Comparison of ENCODE assay signal across 9 cellular contexts in the genomic region with DNA sequence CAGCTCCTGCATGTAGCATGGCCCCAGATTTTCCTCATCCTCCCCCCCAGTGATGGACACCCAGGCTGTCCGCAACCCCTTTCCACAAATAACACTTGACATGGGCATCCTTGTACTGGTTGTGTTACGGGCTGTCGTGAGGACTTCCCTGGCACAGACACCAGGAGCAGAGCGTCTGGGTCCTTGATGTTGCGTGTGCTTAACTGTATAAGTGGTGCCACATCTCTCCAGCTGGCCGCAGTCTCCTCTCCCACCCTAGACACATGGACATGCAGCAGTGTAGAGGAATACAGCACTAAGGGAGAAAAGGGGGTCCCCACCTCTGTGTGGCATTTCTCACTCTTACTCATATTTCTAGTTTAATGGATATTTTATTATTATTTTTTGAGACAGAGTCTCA. TPM values are rescaled to one million over a fixed set of nuclear protein-coding genes. Genes with fewer than 3 reads are reported as not detected.
"Had no signal": no experiment of that assay in that cellular context is flagged by ENCODE, and none has a peak within 500 bp of the region (broad histone marks: within the 10 kb centered on the region; RNA-seq: fewer than 3 reads in every experiment).

No MANE protein-coding gene starts in this region.

- H3K9ac ChIP-seq: GM23248 had no signal

- H3K4me1 ChIP-seq: HAP-1 had no signal

- ATAC-seq: HCT116, K562 had no signal

- H3K4me3 ChIP-seq: GM23248, HAP-1, K562 had no signal

- H3K27ac ChIP-seq: GM23248 had no signal

- DNase-seq: GM23248, GOT3, H7, IMR-90, KG1 had no signal

- H3K9me3 ChIP-seq: HAP-1 had no signal

- H2AFZ ChIP-seq: GM23248 had no signal

- H3K36me3 ChIP-seq: HAP-1 had no signal

RNA-seq across cellular contexts. Expression of a gene that starts 56.6 kb away (rescaled TPM):
- total RNA-seq: H4 had no signal
